ENCODE assay signal across 8 cellular contexts in the genomic region with DNA sequence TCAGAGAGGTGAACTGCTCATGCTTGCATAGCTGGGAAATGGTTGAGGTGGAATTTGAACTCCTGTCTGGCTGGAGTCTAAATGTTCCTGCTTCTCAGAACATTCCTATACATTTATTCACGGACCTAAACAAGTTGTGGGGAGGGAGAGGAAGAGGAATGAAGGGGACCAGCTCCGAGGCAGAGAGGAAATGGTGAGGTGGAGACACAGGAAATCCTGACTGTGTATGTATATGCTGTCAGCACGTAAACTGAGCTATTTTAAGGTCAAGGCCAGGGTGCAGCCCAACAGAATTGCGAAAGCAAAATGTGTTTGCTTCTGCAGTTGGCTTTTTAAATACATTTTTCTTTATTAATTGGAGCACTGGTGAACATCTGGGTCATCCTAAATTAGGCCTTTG.
DNase-seq lines count a peak whose midpoint lies in the region; ATAC-seq lines count a peak whose summit lies in the region.

No MANE protein-coding gene starts in this region.

- H3K36me3 Mint-ChIP-seq in stimulated activated effector memory CD8-positive, alpha-beta T cell treated with anti-CD3 and anti-CD28 coated beads, Interleukin-12 subunit alpha, Interleukin-12 subunit beta, amount 100 ng/mL, for 72 hours: no peaks in the 10 kb centered on the region

- peak; percentile 47 for ATAC-seq in HG02870 (IDR thresholded peaks at IDR 0.05; ENCODE audit: unreplicated experiment)
- peak; percentile 74 for ATAC-seq in stimulated activated effector memory CD8-positive, alpha-beta T cell treated with anti-CD3 and anti-CD28 coated beads, Interleukin-12 subunit alpha, Interleukin-12 subunit beta, amount 100 ng/mL, for 72 hours
- no peak for ATAC-seq in HG03432 (IDR thresholded peaks at IDR 0.05; ENCODE audit: unreplicated experiment)
- no peak for ATAC-seq in HG02938 (IDR thresholded peaks at IDR 0.05; ENCODE audit: unreplicated experiment)

- no peak overlapping the region for H3K27ac ChIP-seq in caudate nucleus (ENCODE audit: low read depth, low read length)

- H3K4me3 Mint-ChIP-seq in stimulated activated effector memory CD8-positive, alpha-beta T cell treated with anti-CD3 and anti-CD28 coated beads, Interleukin-12 subunit alpha, Interleukin-12 subunit beta, amount 100 ng/mL, for 72 hours: peak overlapping the region; percentile 55

- no peaks in the 10 kb centered on the region for H3K9me3 Mint-ChIP-seq in stimulated activated effector memory CD8-positive, alpha-beta T cell treated with anti-CD3 and anti-CD28 coated beads, Interleukin-12 subunit alpha, Interleukin-12 subunit beta, amount 100 ng/mL, for 72 hours

- DNase-seq in ELR (ENCODE audit: low read depth): peak; percentile 96
- DNase-seq in UCSD-AML1 (lab: John Stamatoyannopoulos, UW; ENCODE audit: unreplicated experiment): peak; percentile 59
- DNase-seq in fibroblast of peridontal ligament (ENCODE audit: extremely low read depth): peak; percentile 10
- DNase-seq in stimulated activated effector memory CD8-positive, alpha-beta T cell treated with anti-CD3 and anti-CD28 coated beads, Interleukin-12 subunit alpha, Interleukin-12 subunit beta, amount 100 ng/mL, for 72 hours (ENCODE audit: low spot score in 2 of 2): peak in 1 of 2 donors; percentile 56
- no peak for DNase-seq in caudate nucleus (lab: John Stamatoyannopoulos, UW)

- H3K4me1 Mint-ChIP-seq in stimulated activated effector memory CD8-positive, alpha-beta T cell treated with anti-CD3 and anti-CD28 coated beads, Interleukin-12 subunit alpha, Interleukin-12 subunit beta, amount 100 ng/mL, for 72 hours: peaks cover 44% of the 10 kb centered on the region

- peak overlapping the region; percentile 91 for H3K27ac Mint-ChIP-seq in stimulated activated effector memory CD8-positive, alpha-beta T cell treated with anti-CD3 and anti-CD28 coated beads, Interleukin-12 subunit alpha, Interleukin-12 subunit beta, amount 100 ng/mL, for 72 hours

Comparison
In these comparisons a context has a peak if more than half of its experiments do, and no peak if none do; other contexts are left out.
1. DNase-seq: peak in ELR (single experiment), UCSD-AML1 (single experiment) and fibroblast of peridontal ligament (single experiment); none in caudate nucleus (0 of 61).
2. ATAC-seq: peak in HG02870 (single experiment) and stimulated activated effector memory CD8-positive, alpha-beta T cell treated with anti-CD3 and anti-CD28 coated beads, Interleukin-12 subunit alpha, Interleukin-12 subunit beta, amount 100 ng/mL, for 72 hours (single experiment); none in HG03432 (single experiment) and HG02938 (single experiment).